34 cellular contexts compared by ENCODE assay signal in genomic region chr17:38687291-38687690, GRCh38. TPM values are rescaled to one million over a fixed set of nuclear protein-coding genes. Genes with fewer than 3 reads are reported as not detected.
DNase-seq lines count a peak whose midpoint lies in the region; ATAC-seq, FAIRE-seq and TF ChIP-seq lines count a peak whose summit lies in the region.
"Had no signal": no experiment of that assay in that cellular context is flagged by ENCODE, and none has a peak within 500 bp of the region (broad histone marks: within the 10 kb centered on the region; RNA-seq: fewer than 3 reads in every experiment).

No MANE protein-coding gene starts in this region.

- no peaks in the 10 kb centered on the region for H3K79me2 ChIP-seq in fibroblast of lung (ENCODE audit: control insufficient read depth, insufficient read depth, low read length)

- H3K4me1 Mint-ChIP-seq in MCF 10A (ENCODE audit: insufficient read depth, unreplicated experiment), result peaks cover 7% of the 10 kb centered on the region
- peaks cover 4% of the 10 kb centered on the region for H3K4me1 Mint-ChIP-seq in activated naive CD8-positive, alpha-beta T cell treated with anti-CD3 and anti-CD28 coated beads for 36 hours
- H3K4me1 Mint-ChIP-seq: activated CD4-positive, alpha-beta T cell treated with anti-CD3 and anti-CD28 coated beads, Interleukin-2, amount 10 ng/mL, durations not matched to agents 7 days and 5 days; B cell; CD8-positive, alpha-beta memory T cell; mesothelial cell of epicardium; naive B cell had no signal

- FAIRE-seq in pancreas (lab: Jason Lieb, UNC), result no peak
- FAIRE-seq: endometrium, GM19239, kidney had no signal

- H3K9ac ChIP-seq in fibroblast of lung (ENCODE audit: insufficient read depth, low read length), result no peak overlapping the region

- no TSS peak for BruUV-seq in MCF 10A (replicated peaks; lab: Mats Ljungman, UMichigan)

- H3K27me3 ChIP-seq in breast epithelium, result no peaks in the 10 kb centered on the region
- H3K27me3 ChIP-seq in fibroblast of lung (ENCODE audit: control insufficient read depth, insufficient read depth, low read length), result no peaks in the 10 kb centered on the region
- no peaks in the 10 kb centered on the region for H3K27me3 ChIP-seq in pancreas
- H3K27me3 ChIP-seq: stomach, thyroid gland, vagina had no signal

- H3K27ac ChIP-seq in breast epithelium (no peak overlapping the region), fibroblast of lung (ENCODE audit: insufficient read depth, low read length) (no peak overlapping the region), pancreas (no peak overlapping the region)
- H3K27ac ChIP-seq: HL-60, stomach, thyroid gland, vagina, VCaP had no signal

- DNase-seq in MCF 10A (ENCODE audit: unreplicated experiment) (peak; percentile 50), breast epithelium (ENCODE audit: low spot score in 2 of 2) (no peak), amniotic epithelial cell (ENCODE audit: low read depth) (peak; percentile 65), fibroblast of lung (ENCODE audit: low read depth in 2 of 2) (peak; percentile 36 to 47), pancreas (no peak)
- DNase-seq in activated naive CD8-positive, alpha-beta T cell treated with anti-CD3 and anti-CD28 coated beads for 36 hours, result no peak
- DNase-seq in stimulated activated CD8-positive, alpha-beta memory T cell treated with anti-CD3 and anti-CD28 coated beads, Interleukin-4, amount 100 ng/mL, for 48 hours, result no peak
- DNase-seq: activated CD4-positive, alpha-beta T cell treated with anti-CD3 and anti-CD28 coated beads, Interleukin-2, amount 10 ng/mL, durations not matched to agents 7 days and 5 days; activated naive CD4-positive, alpha-beta T cell treated with anti-CD3 and anti-CD28 coated beads for 36 hours; activated T-cell treated with anti-CD3 and anti-CD28 coated beads, Interleukin-2, amount 50 U/mL, for 48 hours; CD8-positive, alpha-beta memory T cell; DMS 273 treated with DMSO at 0.1 percent for 48 hours; head of caudate nucleus; kidney; naive B cell; NCI-H1694; NCI-H2171 treated with DMSO at 0.1 percent for 48 hours; NCI-H524; NK-92 treated with Interleukin-12 subunit alpha and Interleukin-12 subunit beta, amount 100 ng/mL, for 24 hours; Right ventricle myocardium superior; stimulated activated CD4-positive, alpha-beta T cell treated with anti-CD3 and anti-CD28 coated beads, Interleukin-1b, Interleukin-23, amount 100 ng/mL, for 48 hours; stomach; thyroid gland had no signal

- TF ChIP-seq CTCF in MCF 10A (IDR thresholded peaks at IDR 0.05; ENCODE audit: unreplicated experiment) (no peak), breast epithelium (IDR thresholded peaks at IDR 0.05) (no peak), fibroblast of lung (conservative IDR thresholded peaks at IDR 0.05 in 1 of 2, IDR thresholded peaks at IDR 0.05 in 1 of 2; ENCODE audit: low read depth in 1 of 2, low read length in 2 of 2) (no peak), pancreas (IDR thresholded peaks at IDR 0.05) (no peak)

- no peaks in the 10 kb centered on the region for H3K36me3 Mint-ChIP-seq in MCF 10A (ENCODE audit: insufficient read depth, unreplicated experiment)
- no peaks in the 10 kb centered on the region for H3K36me3 Mint-ChIP-seq in activated naive CD8-positive, alpha-beta T cell treated with anti-CD3 and anti-CD28 coated beads for 36 hours
- H3K36me3 Mint-ChIP-seq: mesothelial cell of epicardium, naive B cell had no signal

- H3K36me3 ChIP-seq in breast epithelium (no peaks in the 10 kb centered on the region), fibroblast of lung (ENCODE audit: control insufficient read depth, insufficient read depth, low read length) (no peaks in the 10 kb centered on the region), pancreas (no peaks in the 10 kb centered on the region)
- H3K36me3 ChIP-seq: stomach, thyroid gland, vagina had no signal

- H3K27me3 Mint-ChIP-seq in MCF 10A (ENCODE audit: insufficient read depth, unreplicated experiment), result peaks cover 11% of the 10 kb centered on the region
- H3K27me3 Mint-ChIP-seq in activated naive CD8-positive, alpha-beta T cell treated with anti-CD3 and anti-CD28 coated beads for 36 hours, result no peaks in the 10 kb centered on the region

- CTCF ChIA-PET in MCF 10A (lab: Yijun Ruan, JAX), result interaction anchor here (0.6 to 2.2 kb wide), 6 partner anchors 10 to 860 kb away, joined by 3 to 8 read pairs (median 4); no protein-coding TSS in a partner anchor

- ATAC-seq in HG03039 (IDR thresholded peaks at IDR 0.05; ENCODE audit: unreplicated experiment) (no peak), pancreas (no peak)
- ATAC-seq: HCT116 had no signal

- H3K4me3 ChIP-seq in breast epithelium (no peak overlapping the region), fibroblast of lung (replicated peaks in 1 of 4; ENCODE audit: control extremely low read depth in 1 of 4, insufficient read depth in 1 of 4, low read depth in 3 of 4, low read length in 4 of 4) (no peak overlapping the region), pancreas (no peak overlapping the region)
- H3K4me3 ChIP-seq: PC-9, smooth muscle cell, stomach, thyroid gland, vagina had no signal

- H2AFZ ChIP-seq in fibroblast of lung (ENCODE audit: low read length), result no peak overlapping the region
- H2AFZ ChIP-seq: PC-9 had no signal

- no peak overlapping the region for H3K4me2 ChIP-seq in fibroblast of lung (ENCODE audit: extremely low read depth, insufficient read depth, low read length)
- H3K4me2 ChIP-seq: PC-9, smooth muscle cell had no signal

- no peaks in the 10 kb centered on the region for H3K9me3 ChIP-seq in breast epithelium
- no peaks in the 10 kb centered on the region for H3K9me3 ChIP-seq in fibroblast of lung (ENCODE audit: control insufficient read depth, insufficient read depth, low read depth, low read length)
- no peaks in the 10 kb centered on the region for H3K9me3 ChIP-seq in pancreas
- H3K9me3 ChIP-seq: stomach, thyroid gland, vagina had no signal

- H3K9me3 Mint-ChIP-seq in MCF 10A (ENCODE audit: unreplicated experiment), result no peaks in the 10 kb centered on the region
- no peaks in the 10 kb centered on the region for H3K9me3 Mint-ChIP-seq in activated naive CD8-positive, alpha-beta T cell treated with anti-CD3 and anti-CD28 coated beads for 36 hours
- H3K9me3 Mint-ChIP-seq: activated CD4-positive, alpha-beta T cell treated with anti-CD3 and anti-CD28 coated beads, Interleukin-2, amount 10 ng/mL, durations not matched to agents 7 days and 5 days; activated naive CD4-positive, alpha-beta T cell treated with anti-CD3 and anti-CD28 coated beads for 36 hours; mesothelial cell of epicardium had no signal

- H3K27ac Mint-ChIP-seq in MCF 10A (ENCODE audit: low read depth, unreplicated experiment), result no peak overlapping the region
- H3K27ac Mint-ChIP-seq in activated naive CD8-positive, alpha-beta T cell treated with anti-CD3 and anti-CD28 coated beads for 36 hours, result no peak overlapping the region
- H3K27ac Mint-ChIP-seq: activated CD4-positive, alpha-beta T cell treated with anti-CD3 and anti-CD28 coated beads, Interleukin-2, amount 10 ng/mL, durations not matched to agents 7 days and 5 days; activated naive CD4-positive, alpha-beta T cell treated with anti-CD3 and anti-CD28 coated beads for 36 hours; B cell; mesothelial cell of epicardium; naive B cell had no signal

- no peaks in the 10 kb centered on the region for H4K20me1 ChIP-seq in fibroblast of lung (ENCODE audit: control insufficient read depth, extremely low read depth, insufficient read depth, low read length)

- intact Hi-C loops in MCF 10A (cut with micrococcal nuclease) (no loop called here), breast epithelium (cut with DNase I; ENCODE audit: low total_unique reads) (no loop called here), pancreas (cut with DNase I) (no loop called here)

- no peak for TF ChIP-seq POLR2A in breast epithelium (IDR thresholded peaks at IDR 0.05)

- no peak overlapping the region for H3K4me3 Mint-ChIP-seq in MCF 10A (ENCODE audit: unreplicated experiment)
- H3K4me3 Mint-ChIP-seq in activated naive CD8-positive, alpha-beta T cell treated with anti-CD3 and anti-CD28 coated beads for 36 hours, result no peak overlapping the region
- H3K4me3 Mint-ChIP-seq: activated CD4-positive, alpha-beta T cell treated with anti-CD3 and anti-CD28 coated beads, Interleukin-2, amount 10 ng/mL, durations not matched to agents 7 days and 5 days; activated naive CD4-positive, alpha-beta T cell treated with anti-CD3 and anti-CD28 coated beads for 36 hours; B cell; CD8-positive, alpha-beta memory T cell; mesothelial cell of epicardium had no signal

- H3K4me1 ChIP-seq in breast epithelium, result no peaks in the 10 kb centered on the region
- H3K4me1 ChIP-seq in fibroblast of lung (ENCODE audit: control insufficient read depth, extremely low read depth, insufficient read depth, low read length), result no peaks in the 10 kb centered on the region
- H3K4me1 ChIP-seq in pancreas, result no peaks in the 10 kb centered on the region
- H3K4me1 ChIP-seq: thyroid gland, vagina had no signal

- POLR2A ChIA-PET in MCF 10A (lab: Yijun Ruan, JAX), result interaction anchor here (0.6 kb wide), 1 partner anchor 108 kb away, joined by 4 read pairs; no protein-coding TSS in a partner anchor

- whole genome bisulfite sequencing in pancreas, 2 donors, result 85 to 88% methylated on average over 5 of the region's 5 CpGs

RNA-seq across cellular contexts. Expression of gene EPOP, which starts 12.5 kb away (rescaled TPM):
- total RNA-seq in MCF 10A (2022) (3.4 and 3.6 TPM in 2 replicates), breast epithelium (1 to 10 TPM; 2.0 to 2.1 (median 2.0) TPM), fibroblast of lung (0.26 and 0.33 TPM in 2 replicates), pancreas (1 to 10 TPM; 2.4 to 4.3 (median 3.1) TPM)
- polyA plus RNA-seq in fibroblast of lung (0.14 and 0.24 TPM in 2 replicates), pancreas (1 to 10 TPM in 1 of 2 donors, under 1 TPM in 1; 0.49 to 1.4 TPM)
- 0.44 and 0.48 TPM in 2 replicates for polyA plus RNA-seq in fibroblast of lung (2012)
- polyA minus RNA-seq in fibroblast of lung (ENCODE audit: low replicate concordance), result 0.30 and 0.90 TPM in 2 replicates
- 10 to 100 TPM; 33.6 to 33.7 TPM for total RNA-seq in activated naive CD8-positive, alpha-beta T cell treated with anti-CD3 and anti-CD28 coated beads for 36 hours

RNA-seq across cellular contexts. Expression of gene MLLT6, which starts 17.8 kb away (rescaled TPM):
- total RNA-seq in MCF 10A (2022) (59.6 and 65.3 TPM in 2 replicates), breast epithelium (100 to 1,000 TPM in 1 of 3 donors, 10 to 100 TPM in 2; 41.9 to 101 (median 90.5) TPM), fibroblast of lung (17.7 and 20.0 TPM in 2 replicates), pancreas (100 to 1,000 TPM in 1 of 6 donors, 10 to 100 TPM in 5; 51.3 to 112 (median 67.4) TPM)
- polyA plus RNA-seq in fibroblast of lung (14.3 and 15.4 TPM in 2 replicates), pancreas (100 to 1,000 TPM in 1 of 2 donors, 10 to 100 TPM in 1; 69.9 to 181 TPM)
- polyA plus RNA-seq in fibroblast of lung (2012), result 14.2 and 18.2 TPM in 2 replicates
- 17.6 and 34.5 TPM in 2 replicates for polyA minus RNA-seq in fibroblast of lung (ENCODE audit: low replicate concordance)
- 100 to 1,000 TPM; 125 to 130 TPM for total RNA-seq in activated naive CD8-positive, alpha-beta T cell treated with anti-CD3 and anti-CD28 coated beads for 36 hours

RNA-seq across cellular contexts. Expression of gene CISD3, which starts 42.9 kb away (rescaled TPM):
- 36.8 and 42.0 TPM in 2 replicates for total RNA-seq in MCF 10A (2022)
- total RNA-seq in breast epithelium, result 10 to 100 TPM in 2 of 3 donors, 1 to 10 TPM in 1; 8.9 to 15.0 (median 12.5) TPM
- total RNA-seq in fibroblast of lung, result 4.0 and 4.4 TPM in 2 replicates
- 5.7 and 7.6 TPM in 2 replicates for polyA plus RNA-seq in fibroblast of lung
- 26.6 and 36.9 TPM in 2 replicates for polyA plus RNA-seq in fibroblast of lung (2012)
- 14.4 and 14.9 TPM in 2 replicates for polyA minus RNA-seq in fibroblast of lung (ENCODE audit: low replicate concordance)
- total RNA-seq in activated naive CD8-positive, alpha-beta T cell treated with anti-CD3 and anti-CD28 coated beads for 36 hours, result 10 to 100 TPM; 54.3 to 57.4 TPM
- 10 to 100 TPM; 27.5 to 44.3 (median 30.9) TPM for total RNA-seq in pancreas
- polyA plus RNA-seq in pancreas, result 10 to 100 TPM; 28.1 to 34.9 TPM

Comparison
In these comparisons a context has a peak if more than half of its experiments do, and no peak if none do; other contexts are left out.
1. DNase-seq: peak in MCF 10A (single experiment), amniotic epithelial cell (single experiment) and fibroblast of lung (2 of 2); none in breast epithelium (0 of 2), activated naive CD8-positive, alpha-beta T cell treated with anti-CD3 and anti-CD28 coated beads for 36 hours (single experiment), pancreas (0 of 6) and stimulated activated CD8-positive, alpha-beta memory T cell treated with anti-CD3 and anti-CD28 coated beads, Interleukin-4, amount 100 ng/mL, for 48 hours (single experiment).